Comparison of ENCODE assay signal across 12 cellular contexts in genomic region chr5:1130218-1130946, GRCh38. TPM values are rescaled to one million over a fixed set of nuclear protein-coding genes. Genes with fewer than 3 reads are reported as not detected.
DNase-seq lines count a peak whose midpoint lies in the region; ATAC-seq and TF ChIP-seq lines count a peak whose summit lies in the region.
"Had no signal": no experiment of that assay in that cellular context is flagged by ENCODE, and none has a peak within 500 bp of the region (broad histone marks: within the 10 kb centered on the region; RNA-seq: fewer than 3 reads in every experiment).

No MANE protein-coding gene starts in this region.

- ATAC-seq in GM21360 (IDR thresholded peaks at IDR 0.05; ENCODE audit: unreplicated experiment) (peak; percentile 30), GM21528 (IDR thresholded peaks at IDR 0.05; ENCODE audit: low FRiP score, unreplicated experiment) (no peak)
- no peak for ATAC-seq in stimulated activated naive B cell treated with anti-CD40 and anti-IgM and Interleukin-4, amounts not matched to agents 10 μg/mL and 1 μg/mL and 100 μg/mL, for 72 hours (replicated peaks)

- H3K9me3 ChIP-seq in breast epithelium: no peaks in the 10 kb centered on the region
- H3K9me3 ChIP-seq: heart right ventricle, MG63 had no signal

- no peaks in the 10 kb centered on the region for H3K36me3 Mint-ChIP-seq in stimulated activated naive B cell treated with anti-CD40 and anti-IgM and Interleukin-4, amounts not matched to agents 10 μg/mL and 1 μg/mL and 100 μg/mL, for 72 hours
- H3K36me3 Mint-ChIP-seq in osteocyte (ENCODE audit: unreplicated experiment): no peaks in the 10 kb centered on the region
- H3K36me3 Mint-ChIP-seq in endothelial cell (ENCODE audit: low read depth, unreplicated experiment): peaks cover 3% of the 10 kb centered on the region
- H3K36me3 Mint-ChIP-seq in immature natural killer cell: no peaks in the 10 kb centered on the region

- H3K4me3 Mint-ChIP-seq in stimulated activated naive B cell treated with anti-CD40 and anti-IgM and Interleukin-4, amounts not matched to agents 10 μg/mL and 1 μg/mL and 100 μg/mL, for 72 hours: no peak overlapping the region
- H3K4me3 Mint-ChIP-seq in osteocyte (ENCODE audit: unreplicated experiment) (no peak overlapping the region), endothelial cell (ENCODE audit: unreplicated experiment) (no peak overlapping the region), immature natural killer cell (no peak overlapping the region)

- H3K4me1 ChIP-seq in breast epithelium: peaks cover 0 to 5% of the 10 kb centered on the region in 2 donors

- H3K36me3 ChIP-seq in breast epithelium: no peaks in the 10 kb centered on the region
- H3K36me3 ChIP-seq: heart right ventricle, MG63 had no signal

- peaks cover 6 to 10% of the 10 kb centered on the region in 2 donors for H3K27me3 Mint-ChIP-seq in stimulated activated naive B cell treated with anti-CD40 and anti-IgM and Interleukin-4, amounts not matched to agents 10 μg/mL and 1 μg/mL and 100 μg/mL, for 72 hours
- H3K27me3 Mint-ChIP-seq in osteocyte (ENCODE audit: unreplicated experiment) (peaks cover 17% of the 10 kb centered on the region), endothelial cell (ENCODE audit: unreplicated experiment) (peaks cover 6% of the 10 kb centered on the region), immature natural killer cell (ENCODE audit: low read depth in 3 of 3) (peaks cover 0 to 1% (median 1%) of the 10 kb centered on the region in 3 donors)

- intact Hi-C loops in breast epithelium (cut with DNase I; ENCODE audit: low total_unique reads): no loop called here

- no peaks in the 10 kb centered on the region for H3K27me3 ChIP-seq in breast epithelium
- H3K27me3 ChIP-seq: heart right ventricle had no signal

- peak overlapping the region; percentile 77 to 79 for H3K27ac ChIP-seq in breast epithelium

- H3K4me1 Mint-ChIP-seq in stimulated activated naive B cell treated with anti-CD40 and anti-IgM and Interleukin-4, amounts not matched to agents 10 μg/mL and 1 μg/mL and 100 μg/mL, for 72 hours: peaks cover 28 to 48% of the 10 kb centered on the region in 2 donors
- H3K4me1 Mint-ChIP-seq in osteocyte (ENCODE audit: unreplicated experiment) (peaks cover 6% of the 10 kb centered on the region), endothelial cell (ENCODE audit: unreplicated experiment) (peaks cover 13% of the 10 kb centered on the region), immature natural killer cell (peaks cover 0 to 7% of the 10 kb centered on the region in 2 donors)

- TF ChIP-seq POLR2A in breast epithelium (IDR thresholded peaks at IDR 0.05): no peak

- H3K4me3 ChIP-seq in breast epithelium: peak overlapping the region in 1 of 3 donors; percentile 38
- H3K4me3 ChIP-seq: heart right ventricle, MG63 had no signal

- H3K27ac Mint-ChIP-seq in stimulated activated naive B cell treated with anti-CD40 and anti-IgM and Interleukin-4, amounts not matched to agents 10 μg/mL and 1 μg/mL and 100 μg/mL, for 72 hours: peak overlapping the region; percentile 42
- no peak overlapping the region for H3K27ac Mint-ChIP-seq in osteocyte (ENCODE audit: unreplicated experiment)
- no peak overlapping the region for H3K27ac Mint-ChIP-seq in endothelial cell (ENCODE audit: unreplicated experiment)
- H3K27ac Mint-ChIP-seq in immature natural killer cell: no peak overlapping the region

- TF ChIP-seq CTCF in breast epithelium (IDR thresholded peaks at IDR 0.05) (peak in 1 of 3 donors; percentile 22), osteocyte (IDR thresholded peaks at IDR 0.05) (no peak), endothelial cell (IDR thresholded peaks at IDR 0.05; ENCODE audit: unreplicated experiment) (no peak)

- DNase-seq in NCI-H2107 treated with DMSO at 0.1 percent for 48 hours (lab: John Stamatoyannopoulos, UW; ENCODE audit: unreplicated experiment): peak; percentile 92
- peak; percentile 67 to 82 for DNase-seq in breast epithelium (ENCODE audit: low spot score in 2 of 2)
- no peak for DNase-seq in stimulated activated naive B cell treated with anti-CD40 and anti-IgM and Interleukin-4, amounts not matched to agents 10 μg/mL and 1 μg/mL and 100 μg/mL, for 72 hours
- DNase-seq in osteocyte (ENCODE audit: extremely low spot score, unreplicated experiment): no peak
- no peak for DNase-seq in endothelial cell (ENCODE audit: low spot score)
- DNase-seq in immature natural killer cell: no peak
- DNase-seq: activated T-cell treated with anti-CD3 and anti-CD28 coated beads, Interleukin-2, amount 50 U/mL, for 1 hour; heart right ventricle; MG63; T-helper 1 cell had no signal

- H3K9me3 Mint-ChIP-seq in stimulated activated naive B cell treated with anti-CD40 and anti-IgM and Interleukin-4, amounts not matched to agents 10 μg/mL and 1 μg/mL and 100 μg/mL, for 72 hours: no peaks in the 10 kb centered on the region
- H3K9me3 Mint-ChIP-seq in osteocyte (ENCODE audit: unreplicated experiment) (no peaks in the 10 kb centered on the region), endothelial cell (ENCODE audit: unreplicated experiment) (no peaks in the 10 kb centered on the region), immature natural killer cell (no peaks in the 10 kb centered on the region)

RNA-seq across cellular contexts. Expression of gene SLC12A7, which starts 18.5 kb away (rescaled TPM):
- 10 to 100 TPM; 21.4 to 31.5 (median 25.0) TPM for total RNA-seq in breast epithelium
- 9.4 and 11.5 TPM in 2 replicates for total RNA-seq in osteocyte
- 24.5 TPM for total RNA-seq in endothelial cell (ENCODE audit: unreplicated experiment)
- 10 to 100 TPM in 1 of 3 donors, 1 to 10 TPM in 2; 9.5 to 18.2 (median 9.7) TPM for polyA plus RNA-seq in immature natural killer cell

Comparison
In these comparisons a context has a peak if more than half of its experiments do, and no peak if none do; other contexts are left out.
1. DNase-seq: peak in NCI-H2107 treated with DMSO at 0.1 percent for 48 hours (single experiment) and breast epithelium (2 of 2); none in stimulated activated naive B cell treated with anti-CD40 and anti-IgM and Interleukin-4, amounts not matched to agents 10 μg/mL and 1 μg/mL and 100 μg/mL, for 72 hours (single experiment), osteocyte (single experiment), endothelial cell (single experiment) and immature natural killer cell (0 of 3).